20 cellular contexts compared by ENCODE assay signal in the genomic region with DNA sequence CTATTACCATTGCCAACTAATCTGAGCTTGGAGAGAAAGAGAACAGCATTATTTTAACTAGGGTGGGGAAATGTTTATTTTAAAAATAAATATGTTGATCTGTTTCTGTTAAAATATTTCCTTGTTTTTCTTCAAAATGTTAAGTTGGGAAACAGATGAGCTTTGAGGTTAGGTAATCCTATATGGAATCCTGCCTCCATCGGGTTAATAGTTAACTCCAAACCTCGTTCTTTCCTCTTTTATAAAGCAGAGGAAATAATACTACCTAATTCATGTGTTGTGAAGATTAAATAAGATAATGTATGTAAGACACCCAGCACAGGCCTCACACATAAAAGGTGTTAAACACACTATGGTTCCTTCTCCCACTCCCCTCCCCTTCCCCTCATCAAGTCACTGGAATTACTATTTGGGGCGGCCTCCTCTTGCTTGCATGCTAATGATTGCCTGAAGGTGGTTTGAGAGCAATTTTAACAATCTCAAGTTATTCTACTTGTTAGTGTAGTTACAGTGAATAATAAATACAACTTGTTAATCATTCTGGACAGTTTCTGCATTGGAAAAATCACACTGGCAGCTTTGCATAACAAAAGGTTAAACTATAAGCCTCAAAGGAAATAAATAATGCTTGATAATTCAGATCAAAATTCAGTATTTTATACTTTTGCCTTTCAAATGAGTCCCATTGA.
A peak's percentile ranks its signal among the peaks of the same experiment; 100 is the strongest.
DNase-seq lines count a peak whose midpoint lies in the region; ATAC-seq and TF ChIP-seq lines count a peak whose summit lies in the region.
"Had no signal": no experiment of that assay in that cellular context is flagged by ENCODE, and none has a peak within 500 bp of the region (broad histone marks: within the 10 kb centered on the region; RNA-seq: fewer than 3 reads in every experiment).

No MANE protein-coding gene starts in this region.

- H3K27ac Mint-ChIP-seq in brain, result peak overlapping the region; percentile 4 to 88 (median 74)
- no peak overlapping the region for H3K27ac Mint-ChIP-seq in neural progenitor cell
- H3K27ac Mint-ChIP-seq: CD8-positive, alpha-beta T cell had no signal

- TF ChIP-seq CTCF in brain (conservative IDR thresholded peaks at IDR 0.05) (no peak), neural progenitor cell (IDR thresholded peaks at IDR 0.05) (no peak), RWPE1 (conservative IDR thresholded peaks at IDR 0.05; ENCODE audit: low read depth) (no peak)

- H3K4me3 ChIP-seq in HAP-1, result no peak overlapping the region
- no peak overlapping the region for H3K4me3 ChIP-seq in neural progenitor cell
- H3K4me3 ChIP-seq: BLaER1 treated with 17β-estradiol and CSF1 and Interleukin-3, amounts not matched to agents 10 nM and 100 nM had no signal

- H3K9me3 ChIP-seq in HAP-1, result no peaks in the 10 kb centered on the region
- H3K9me3 ChIP-seq in neural progenitor cell (ENCODE audit: low read depth), result no peaks in the 10 kb centered on the region

- H3K27me3 Mint-ChIP-seq in brain (no peaks in the 10 kb centered on the region), neural progenitor cell (ENCODE audit: insufficient read depth, low read depth) (peaks cover 2% of the 10 kb centered on the region)

- H3K36me3 ChIP-seq in HAP-1 (replicated peaks) (no peaks in the 10 kb centered on the region), neural progenitor cell (no peaks in the 10 kb centered on the region)

- in situ Hi-C loops in HAP-1 (cut with MboI; ENCODE audit: low sequenced_read_pairs), result no loop called here

- no peaks in the 10 kb centered on the region for H3K79me2 ChIP-seq in neural progenitor cell (ENCODE audit: low read depth)

- H4K20me1 ChIP-seq in neural progenitor cell (ENCODE audit: low read depth), result no peaks in the 10 kb centered on the region
- H4K20me1 ChIP-seq: BLaER1 treated with 17β-estradiol and CSF1 and Interleukin-3, amounts not matched to agents 10 nM and 100 nM had no signal

- POLR2A ChIA-PET in RWPE1 (lab: Yijun Ruan, JAX; ENCODE audit: low non-redundant PET), result no interaction called here

- H3K4me1 Mint-ChIP-seq in brain, result peaks cover 34% of the 10 kb centered on the region
- peaks cover 27% of the 10 kb centered on the region for H3K4me1 Mint-ChIP-seq in neural progenitor cell

- CTCF ChIA-PET in RWPE1 (lab: Yijun Ruan, JAX), result interaction anchor here (0.5 to 0.6 kb wide), 2 partner anchors 37 to 77 kb away, joined by 3 to 5 read pairs; no protein-coding TSS in a partner anchor

- H3K36me3 Mint-ChIP-seq in brain, result no peaks in the 10 kb centered on the region
- no peaks in the 10 kb centered on the region for H3K36me3 Mint-ChIP-seq in neural progenitor cell
- H3K36me3 Mint-ChIP-seq: CD8-positive, alpha-beta T cell had no signal

- peak overlapping the region; percentile 50 for H3K4me2 ChIP-seq in neural progenitor cell

- H3K4me3 Mint-ChIP-seq in brain (peak overlapping the region in 2 of 5 experiments; percentile 62 to 76), neural progenitor cell (no peak overlapping the region)
- H3K4me3 Mint-ChIP-seq: CD8-positive, alpha-beta T cell had no signal

- H3K9me3 Mint-ChIP-seq in brain (peaks cover 0 to 3% (median 0%) of the 10 kb centered on the region in 5 experiments), neural progenitor cell (no peaks in the 10 kb centered on the region)
- H3K9me3 Mint-ChIP-seq: CD8-positive, alpha-beta T cell had no signal

- H3K9ac ChIP-seq in neural progenitor cell, result no peak overlapping the region
- H3K9ac ChIP-seq: BLaER1 treated with 17β-estradiol and CSF1 and Interleukin-3, amounts not matched to agents 10 nM and 100 nM had no signal

- H3K27me3 ChIP-seq in HAP-1 (ENCODE audit: low read depth), result no peaks in the 10 kb centered on the region; the same call in 1 of the 2 replicates
- no peaks in the 10 kb centered on the region for H3K27me3 ChIP-seq in neural progenitor cell
- H3K27me3 ChIP-seq: BLaER1 treated with 17β-estradiol and CSF1 and Interleukin-3, amounts not matched to agents 10 nM and 100 nM had no signal

- H2AFZ ChIP-seq in neural progenitor cell (replicated peaks), result peak overlapping the region; percentile 73

- H3K4me1 ChIP-seq in HAP-1 (peaks cover 7% of the 10 kb centered on the region), neural progenitor cell (peaks cover 34% of the 10 kb centered on the region)

- DNase-seq in HAP-1 (ENCODE audit: low spot score in 2 of 2) (peak; percentile 13 to 23), left kidney (ENCODE audit: low read depth, low spot score) (peak; percentile 46), neural progenitor cell (ENCODE audit: low spot score) (no peak), RWPE1 (ENCODE audit: low spot score) (no peak), COLO829 (ENCODE audit: low spot score) (no peak), D341Med (ENCODE audit: low spot score) (no peak)
- DNase-seq: CD8-positive, alpha-beta T cell; GDM1; HCEC 1CT; NCI-H1417 treated with DMSO at 0.1 percent for 48 hours; NCI-H187 treated with DMSO at 0.1 percent for 48 hours; NCI-H2227 treated with DMSO at 0.1 percent for 48 hours; NCI-H510A treated with DMSO at 0.1 percent for 48 hours; NCI-H82; OCI-M1; SHP77 treated with DMSO at 0.1 percent for 48 hours had no signal

- peaks cover 8% of the 10 kb centered on the region for H3F3A ChIP-seq in neural progenitor cell (ENCODE audit: low read depth)

- H3K27ac ChIP-seq in neural progenitor cell, result peak overlapping the region; percentile 16
- no peak overlapping the region for H3K27ac ChIP-seq in RWPE1
- H3K27ac ChIP-seq: BLaER1 treated with 17β-estradiol and CSF1 and Interleukin-3, amounts not matched to agents 10 nM and 100 nM had no signal

- ATAC-seq in HG03432 (IDR thresholded peaks at IDR 0.05; ENCODE audit: unreplicated experiment), result no peak
- ATAC-seq: CD8-positive, alpha-beta T cell; SK-N-SH treated with all-trans-retinoic acid at 6 μM for 48 hours had no signal

Comparison
In these comparisons a context has a peak if more than half of its experiments do, and no peak if none do; other contexts are left out.
1. DNase-seq: peak in HAP-1 (2 of 2) and left kidney (single experiment); none in neural progenitor cell (single experiment), RWPE1 (single experiment), COLO829 (single experiment) and D341Med (single experiment).